17 cellular contexts compared by ENCODE assay signal in the genomic region with DNA sequence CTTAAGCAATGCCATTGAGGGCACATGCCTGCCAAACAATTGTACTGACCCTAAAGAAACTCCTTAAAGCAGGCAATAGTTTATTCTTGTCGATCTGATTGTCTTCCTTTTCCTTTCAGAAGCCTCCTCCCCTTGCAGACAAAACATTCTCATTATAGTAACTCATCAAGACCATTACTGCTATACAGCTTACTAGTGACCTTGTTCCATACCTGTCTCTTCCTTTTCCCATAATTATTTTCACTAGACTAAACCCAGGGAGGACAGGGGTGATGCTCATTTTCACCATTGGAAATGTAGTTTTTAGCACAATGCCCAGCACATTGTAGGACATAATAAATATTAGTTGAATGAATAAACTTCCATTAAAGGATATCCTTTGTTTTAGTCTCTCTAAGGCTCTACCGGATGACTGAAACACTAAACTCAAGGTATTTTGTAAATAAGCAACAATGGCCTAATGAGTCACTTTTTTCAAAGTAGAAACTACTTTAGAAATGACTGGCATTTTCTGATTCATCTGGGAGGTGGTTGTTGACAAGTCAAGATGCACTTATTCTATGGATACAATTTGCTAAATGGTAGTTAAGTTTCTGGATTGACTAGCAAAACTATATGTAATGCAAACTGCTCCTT.
DNase-seq lines count a peak whose midpoint lies in the region; ATAC-seq and TF ChIP-seq lines count a peak whose summit lies in the region.
"Had no signal": no experiment of that assay in that cellular context is flagged by ENCODE, and none has a peak within 500 bp of the region (broad histone marks: within the 10 kb centered on the region; RNA-seq: fewer than 3 reads in every experiment).

No MANE protein-coding gene starts in this region.

- no peak for TF ChIP-seq CTCF in RWPE2 (IDR thresholded peaks at IDR 0.05; ENCODE audit: poor library complexity, severe bottlenecking)

- DNase-seq in RWPE2 (ENCODE audit: low spot score) (no peak), iris pigment epithelial cell (ENCODE audit: low read depth) (peak; percentile 72), NCI-H187 treated with DMSO at 0.1 percent for 48 hours (lab: John Stamatoyannopoulos, UW) (no peak), NCI-H524 treated with DMSO at 0.1 percent for 48 hours (lab: John Stamatoyannopoulos, UW) (no peak)
- DNase-seq in activated naive CD4-positive, alpha-beta T cell treated with anti-CD3 and anti-CD28 coated beads, Interleukin-2, amount 10 ng/mL, durations not matched to agents 7 days and 5 days, result no peak
- DNase-seq: activated naive CD4-positive, alpha-beta T cell treated with anti-CD3 and anti-CD28 coated beads for 36 hours; endodermal cell; head of caudate nucleus; kidney; NCI-H1092; NCI-H226; ovary; spleen had no signal

- H3K4me1 Mint-ChIP-seq in activated naive CD4-positive, alpha-beta T cell treated with anti-CD3 and anti-CD28 coated beads, Interleukin-2, amount 10 ng/mL, durations not matched to agents 7 days and 5 days, result no peaks in the 10 kb centered on the region
- H3K4me1 Mint-ChIP-seq: endodermal cell had no signal

- H3K4me3 Mint-ChIP-seq in activated naive CD4-positive, alpha-beta T cell treated with anti-CD3 and anti-CD28 coated beads, Interleukin-2, amount 10 ng/mL, durations not matched to agents 7 days and 5 days, result no peak overlapping the region
- H3K4me3 Mint-ChIP-seq: activated naive CD4-positive, alpha-beta T cell treated with anti-CD3 and anti-CD28 coated beads for 36 hours; endodermal cell had no signal

- no peaks in the 10 kb centered on the region for H3K36me3 Mint-ChIP-seq in activated naive CD4-positive, alpha-beta T cell treated with anti-CD3 and anti-CD28 coated beads, Interleukin-2, amount 10 ng/mL, durations not matched to agents 7 days and 5 days

- H3K36me3 ChIP-seq in RWPE2 (ENCODE audit: low read depth), result no peaks in the 10 kb centered on the region
- H3K36me3 ChIP-seq: cardiac muscle cell, ovary, spleen had no signal

- H3K9me3 Mint-ChIP-seq in activated naive CD4-positive, alpha-beta T cell treated with anti-CD3 and anti-CD28 coated beads, Interleukin-2, amount 10 ng/mL, durations not matched to agents 7 days and 5 days, result no peaks in the 10 kb centered on the region

- ATAC-seq in GM18520 (IDR thresholded peaks at IDR 0.05; ENCODE audit: unreplicated experiment) (peak; percentile 58), HG02870 (IDR thresholded peaks at IDR 0.05; ENCODE audit: unreplicated experiment) (peak; percentile 51), RWPE2 (ENCODE audit: low read depth) (peak; percentile 95), HG03159 (IDR thresholded peaks at IDR 0.05; ENCODE audit: unreplicated experiment) (no peak)

- H3K27me3 Mint-ChIP-seq in activated naive CD4-positive, alpha-beta T cell treated with anti-CD3 and anti-CD28 coated beads, Interleukin-2, amount 10 ng/mL, durations not matched to agents 7 days and 5 days, result peaks cover 12% of the 10 kb centered on the region

- H3K4me3 ChIP-seq in RWPE2 (ENCODE audit: severe bottlenecking), result no peak overlapping the region
- H3K4me3 ChIP-seq: cardiac muscle cell, ovary, spleen had no signal

- CTCF ChIA-PET in activated naive CD4-positive, alpha-beta T cell treated with anti-CD3 and anti-CD28 coated beads, Interleukin-2, amount 10 ng/mL, durations not matched to agents 7 days and 5 days (lab: Charles Lee), result interaction anchor here (0.6 kb wide), 1 partner anchor 342 kb away, joined by 5 read pairs; no protein-coding TSS in a partner anchor

- peaks cover 4% of the 10 kb centered on the region for H3K4me1 ChIP-seq in RWPE2 (ENCODE audit: insufficient read depth, poor library complexity, severe bottlenecking)
- H3K4me1 ChIP-seq: spleen had no signal

- peak overlapping the region; percentile 19 for H3K27ac ChIP-seq in RWPE2 (ENCODE audit: poor library complexity, severe bottlenecking)
- H3K27ac ChIP-seq: cardiac muscle cell, ovary, spleen had no signal

- no peak overlapping the region for H3K27ac Mint-ChIP-seq in activated naive CD4-positive, alpha-beta T cell treated with anti-CD3 and anti-CD28 coated beads, Interleukin-2, amount 10 ng/mL, durations not matched to agents 7 days and 5 days
- H3K27ac Mint-ChIP-seq: activated naive CD4-positive, alpha-beta T cell treated with anti-CD3 and anti-CD28 coated beads for 36 hours; endodermal cell had no signal

- H3K9me3 ChIP-seq in RWPE2 (ENCODE audit: severe bottlenecking), result no peaks in the 10 kb centered on the region
- H3K9me3 ChIP-seq: ovary, spleen had no signal

- no peaks in the 10 kb centered on the region for H3K27me3 ChIP-seq in RWPE2 (ENCODE audit: insufficient read depth, poor library complexity, severe bottlenecking)
- H3K27me3 ChIP-seq: cardiac muscle cell, ovary had no signal
